Comparison of ENCODE assay signal across 8 cellular contexts in the genomic region with DNA sequence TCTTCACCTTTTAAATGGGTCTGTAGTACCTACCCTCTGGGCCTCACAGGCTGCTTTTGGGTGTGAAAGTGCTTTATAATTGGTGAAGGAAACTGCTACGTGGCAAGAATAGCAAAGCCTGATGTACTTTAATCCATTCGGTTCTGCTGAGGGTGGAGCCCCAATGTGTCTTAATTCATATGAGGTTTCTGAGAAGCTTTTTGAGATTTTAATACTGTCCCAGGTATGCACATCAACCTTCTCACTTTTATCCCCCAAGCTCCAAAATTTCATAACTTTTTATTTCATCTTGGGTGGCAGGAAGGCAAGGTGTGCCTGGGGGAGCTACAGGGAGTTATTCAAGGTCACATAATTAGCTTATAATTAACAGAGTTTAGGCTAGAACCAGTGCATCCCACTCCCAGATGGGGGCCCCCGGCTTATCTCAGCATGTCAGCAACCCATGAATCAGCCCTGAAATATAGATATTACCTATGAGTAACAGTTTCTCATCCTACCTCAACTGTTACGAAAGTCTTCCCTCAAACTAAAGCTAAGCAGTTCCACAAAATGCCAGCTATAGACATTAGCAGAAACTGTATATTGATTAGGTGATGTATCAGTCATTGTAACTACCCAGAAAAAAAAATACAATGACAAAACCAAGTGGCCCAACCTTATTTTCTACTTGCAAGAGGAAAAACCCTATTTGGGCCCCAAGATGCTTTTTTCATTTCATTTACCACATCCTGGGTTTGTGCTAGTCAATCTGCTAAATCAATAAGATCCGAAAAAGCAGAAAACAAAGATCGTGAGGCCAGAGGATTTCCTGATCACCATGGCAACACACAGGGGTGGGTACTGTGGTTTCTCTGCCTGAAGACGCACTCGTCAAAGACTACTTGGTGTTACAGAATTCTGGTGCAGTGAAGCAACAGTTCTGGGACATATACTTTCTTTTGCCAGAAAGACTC. TPM values are rescaled to one million over a fixed set of nuclear protein-coding genes. Genes with fewer than 3 reads are reported as not detected.
DNase-seq lines count a peak whose midpoint lies in the region; ATAC-seq and TF ChIP-seq lines count a peak whose summit lies in the region.

No MANE protein-coding gene starts in this region.

- H3K4me3 Mint-ChIP-seq in activated naive CD4-positive, alpha-beta T cell treated with anti-CD3 and anti-CD28 coated beads for 36 hours = peak overlapping the region; percentile 65
- H3K4me3 Mint-ChIP-seq in GM23338 = no peak overlapping the region

- DNase-seq in SIG-M5 (lab: John Stamatoyannopoulos, UW) (peak; percentile 73), left colon (peak; percentile 46 to 68), GM23338 (ENCODE audit: low spot score) (no peak), NCI-H1930 (lab: John Stamatoyannopoulos, UW) (no peak)
- peak; percentile 95 for DNase-seq in activated naive CD4-positive, alpha-beta T cell treated with anti-CD3 and anti-CD28 coated beads for 36 hours
- peak; percentile 72 for DNase-seq in stimulated activated CD8-positive, alpha-beta memory T cell treated with anti-CD3 and anti-CD28 coated beads, Interleukin-7, amount 100 ng/mL, for 24 hours (ENCODE audit: low read depth)

- H4K20me1 ChIP-seq in GM23338 (replicated peaks; ENCODE audit: insufficient read depth) = no peaks in the 10 kb centered on the region

- intact Hi-C loops in activated naive CD4-positive, alpha-beta T cell treated with anti-CD3 and anti-CD28 coated beads for 36 hours (cut with micrococcal nuclease) = loop anchor here (1.0 to 5.0 kb wide), 15 partner anchors 12 to 515 kb away; a partner anchor contains a TSS
- intact Hi-C loops in left colon (cut with DNase I, micrococcal nuclease) = no loop called here

- CTCF ChIA-PET in activated naive CD4-positive, alpha-beta T cell treated with anti-CD3 and anti-CD28 coated beads for 36 hours (lab: Charles Lee) = interaction anchor here (0.6 to 5.0 kb wide), 22 partner anchors 8 to 239 kb away, joined by 3 to 26 read pairs (median 3); no protein-coding TSS in a partner anchor

- H3K36me3 ChIP-seq in GM23338 (ENCODE audit: insufficient read depth) = no peaks in the 10 kb centered on the region

- peaks cover 99% of the 10 kb centered on the region for H3K4me1 Mint-ChIP-seq in activated naive CD4-positive, alpha-beta T cell treated with anti-CD3 and anti-CD28 coated beads for 36 hours (ENCODE audit: low read depth)
- peaks cover 11% of the 10 kb centered on the region; the same call in 2 of the 3 replicates for H3K4me1 Mint-ChIP-seq in GM23338

- no peak overlapping the region for H3K4me3 ChIP-seq in GM23338

- H3F3A ChIP-seq in GM23338 (replicated peaks; ENCODE audit: low read depth) = no peaks in the 10 kb centered on the region

- H3K27me3 ChIP-seq in GM23338 (ENCODE audit: insufficient read depth) = no peaks in the 10 kb centered on the region

- H3K4me1 ChIP-seq in GM23338 (ENCODE audit: insufficient read depth) = peaks cover 13% of the 10 kb centered on the region; the same call in 1 of the 2 replicates

- no peak for TF ChIP-seq CTCF in GM23338 (conservative IDR thresholded peaks at IDR 0.05; ENCODE audit: low read depth in 2 of 2)

- no peaks in the 10 kb centered on the region for H3K79me2 ChIP-seq in GM23338 (replicated peaks; ENCODE audit: insufficient read depth)

- H3K4me2 ChIP-seq in GM23338 = no peak overlapping the region

- H3K27me3 Mint-ChIP-seq in activated naive CD4-positive, alpha-beta T cell treated with anti-CD3 and anti-CD28 coated beads for 36 hours (ENCODE audit: low read depth) = no peaks in the 10 kb centered on the region
- no peaks in the 10 kb centered on the region for H3K27me3 Mint-ChIP-seq in GM23338 (ENCODE audit: insufficient read depth, low read depth, poor library complexity)

- H2AFZ ChIP-seq in GM23338 = no peak overlapping the region

- peaks cover 42% of the 10 kb centered on the region for H3K36me3 Mint-ChIP-seq in activated naive CD4-positive, alpha-beta T cell treated with anti-CD3 and anti-CD28 coated beads for 36 hours (ENCODE audit: low read depth)
- H3K36me3 Mint-ChIP-seq in GM23338 (ENCODE audit: low read depth) = no peaks in the 10 kb centered on the region

- no peak overlapping the region for H3K27ac ChIP-seq in GM23338 (ENCODE audit: low read depth)

- no peaks in the 10 kb centered on the region for H3K9me3 Mint-ChIP-seq in activated naive CD4-positive, alpha-beta T cell treated with anti-CD3 and anti-CD28 coated beads for 36 hours
- no peaks in the 10 kb centered on the region for H3K9me3 Mint-ChIP-seq in GM23338

- no peaks in the 10 kb centered on the region; the same call in 1 of the 2 replicates for H3K9me2 ChIP-seq in GM23338 (ENCODE audit: insufficient read depth)

- ATAC-seq in GM18520 (IDR thresholded peaks at IDR 0.05; ENCODE audit: unreplicated experiment) = peak; percentile 86
- ATAC-seq in HG02943 (IDR thresholded peaks at IDR 0.05; ENCODE audit: low read depth, unreplicated experiment) = peak; percentile 83
- ATAC-seq in left colon = peak; percentile 44
- no peak for ATAC-seq in GM23338

- H3K27ac Mint-ChIP-seq in activated naive CD4-positive, alpha-beta T cell treated with anti-CD3 and anti-CD28 coated beads for 36 hours = peak overlapping the region; percentile 98
- H3K27ac Mint-ChIP-seq in GM23338 = no peak overlapping the region

TF ChIP-seq in GM23338, 12 proteins besides CTCF, POLR2A, EP300 and RAD21:
- TF ChIP-seq, protein P1, sequence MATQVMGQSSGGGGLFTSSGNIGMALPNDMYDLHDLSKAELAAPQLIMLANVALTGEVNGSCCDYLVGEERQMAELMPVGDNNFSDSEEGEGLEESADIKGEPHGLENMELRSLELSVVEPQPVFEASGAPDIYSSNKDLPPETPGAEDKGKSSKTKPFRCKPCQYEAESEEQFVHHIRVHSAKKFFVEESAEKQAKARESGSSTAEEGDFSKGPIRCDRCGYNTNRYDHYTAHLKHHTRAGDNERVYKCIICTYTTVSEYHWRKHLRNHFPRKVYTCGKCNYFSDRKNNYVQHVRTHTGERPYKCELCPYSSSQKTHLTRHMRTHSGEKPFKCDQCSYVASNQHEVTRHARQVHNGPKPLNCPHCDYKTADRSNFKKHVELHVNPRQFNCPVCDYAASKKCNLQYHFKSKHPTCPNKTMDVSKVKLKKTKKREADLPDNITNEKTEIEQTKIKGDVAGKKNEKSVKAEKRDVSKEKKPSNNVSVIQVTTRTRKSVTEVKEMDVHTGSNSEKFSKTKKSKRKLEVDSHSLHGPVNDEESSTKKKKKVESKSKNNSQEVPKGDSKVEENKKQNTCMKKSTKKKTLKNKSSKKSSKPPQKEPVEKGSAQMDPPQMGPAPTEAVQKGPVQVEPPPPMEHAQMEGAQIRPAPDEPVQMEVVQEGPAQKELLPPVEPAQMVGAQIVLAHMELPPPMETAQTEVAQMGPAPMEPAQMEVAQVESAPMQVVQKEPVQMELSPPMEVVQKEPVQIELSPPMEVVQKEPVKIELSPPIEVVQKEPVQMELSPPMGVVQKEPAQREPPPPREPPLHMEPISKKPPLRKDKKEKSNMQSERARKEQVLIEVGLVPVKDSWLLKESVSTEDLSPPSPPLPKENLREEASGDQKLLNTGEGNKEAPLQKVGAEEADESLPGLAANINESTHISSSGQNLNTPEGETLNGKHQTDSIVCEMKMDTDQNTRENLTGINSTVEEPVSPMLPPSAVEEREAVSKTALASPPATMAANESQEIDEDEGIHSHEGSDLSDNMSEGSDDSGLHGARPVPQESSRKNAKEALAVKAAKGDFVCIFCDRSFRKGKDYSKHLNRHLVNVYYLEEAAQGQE (IDR thresholded peaks at IDR 0.05; ENCODE audit: unreplicated experiment) = no peak
- TF ChIP-seq, protein P2, sequence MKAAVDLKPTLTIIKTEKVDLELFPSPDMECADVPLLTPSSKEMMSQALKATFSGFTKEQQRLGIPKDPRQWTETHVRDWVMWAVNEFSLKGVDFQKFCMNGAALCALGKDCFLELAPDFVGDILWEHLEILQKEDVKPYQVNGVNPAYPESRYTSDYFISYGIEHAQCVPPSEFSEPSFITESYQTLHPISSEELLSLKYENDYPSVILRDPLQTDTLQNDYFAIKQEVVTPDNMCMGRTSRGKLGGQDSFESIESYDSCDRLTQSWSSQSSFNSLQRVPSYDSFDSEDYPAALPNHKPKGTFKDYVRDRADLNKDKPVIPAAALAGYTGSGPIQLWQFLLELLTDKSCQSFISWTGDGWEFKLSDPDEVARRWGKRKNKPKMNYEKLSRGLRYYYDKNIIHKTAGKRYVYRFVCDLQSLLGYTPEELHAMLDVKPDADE (IDR thresholded peaks at IDR 0.05) = no peak
- TF ChIP-seq CREB1 (CRISPR knock-in tag; IDR thresholded peaks at IDR 0.05; ENCODE audit: low read depth) (no peak), ZNF331 (CRISPR knock-in tag; IDR thresholded peaks at IDR 0.05; ENCODE audit: low read depth) (no peak)

RNA-seq across cellular contexts. Expression of a gene that starts 26.7 kb away (rescaled TPM):
- total RNA-seq in activated naive CD4-positive, alpha-beta T cell treated with anti-CD3 and anti-CD28 coated beads for 36 hours = 100 to 1,000 TPM; 389 to 405 TPM
- total RNA-seq in left colon = 100 to 1,000 TPM in 1 of 2 donors, 10 to 100 TPM in 1; 99.1 to 107 TPM
- 8.3 and 10.1 TPM in 2 replicates for total RNA-seq in GM23338 (2014; rRNA removed; shearing (Covaris generic))
- 3.8 and 4.0 TPM in 2 replicates for polyA plus RNA-seq in GM23338 (2016; fragmentation: Nextera tagmentation; extraction: Ambion mirVana)

Comparison
In these comparisons a context has a peak if more than half of its experiments do, and no peak if none do; other contexts are left out.
1. DNase-seq: peak in SIG-M5 (single experiment), activated naive CD4-positive, alpha-beta T cell treated with anti-CD3 and anti-CD28 coated beads for 36 hours (single experiment), left colon (2 of 2) and stimulated activated CD8-positive, alpha-beta memory T cell treated with anti-CD3 and anti-CD28 coated beads, Interleukin-7, amount 100 ng/mL, for 24 hours (single experiment); none in GM23338 (single experiment) and NCI-H1930 (0 of 2).